ENCODE assay signal across 7 cellular contexts in the genomic region with DNA sequence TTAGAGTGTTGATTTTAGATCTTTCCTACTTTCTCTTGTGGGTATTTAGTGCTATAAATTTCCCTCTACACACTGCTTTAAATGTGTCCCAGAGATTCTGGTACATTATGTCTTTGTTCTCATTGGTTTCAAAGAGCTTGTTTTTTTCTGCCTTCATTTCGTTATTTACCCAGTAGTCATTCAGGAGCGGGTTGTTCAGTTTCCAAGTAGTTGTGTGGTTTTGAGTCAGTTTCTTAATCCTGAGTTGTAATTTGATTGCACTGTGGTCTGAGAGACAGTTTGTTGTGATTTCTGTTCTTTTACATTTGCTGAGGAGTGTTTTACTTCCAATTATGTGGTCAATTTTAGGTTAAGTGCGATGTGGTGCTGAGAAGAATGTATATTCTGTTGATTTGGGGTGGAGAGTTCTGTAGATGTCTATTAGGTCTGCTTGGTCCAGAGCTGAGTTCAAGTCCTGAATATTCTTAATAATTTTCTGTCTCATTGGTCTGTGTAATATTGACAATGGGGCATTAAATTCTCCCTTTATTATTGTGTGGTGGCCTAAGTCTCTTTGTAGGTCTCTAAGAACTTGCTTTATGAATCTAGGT.
A peak's percentile ranks its signal among the peaks of the same experiment; 100 is the strongest.
DNase-seq lines count a peak whose midpoint lies in the region; ATAC-seq and TF ChIP-seq lines count a peak whose summit lies in the region.
"Not testable (repeated sequence)": the region's sequence is repeated elsewhere in the genome, so short reads cannot be mapped to it uniquely, and the experiment has no call there.

No MANE protein-coding gene starts in this region.

- H3K4me1 Mint-ChIP-seq in T-helper 2 cell treated with Interferon-gamma antibody and Interleukin-4, amounts not matched to agents 5 μg/mL and 100 μg/mL, for 36 hours (ENCODE audit: low read depth), result peaks cover 36% of the 10 kb centered on the region
- H3K4me1 Mint-ChIP-seq in activated CD4-positive, alpha-beta memory T cell treated with anti-CD3 and anti-CD28 coated beads for 36 hours (ENCODE audit: low read depth), result peaks cover 31% of the 10 kb centered on the region
- H3K4me1 Mint-ChIP-seq in activated CD8-positive, alpha-beta memory T cell treated with anti-CD3 and anti-CD28 coated beads, Interleukin-2, amount 10 ng/mL, durations not matched to agents 7 days and 5 days, result peaks cover 44% of the 10 kb centered on the region
- H3K4me1 Mint-ChIP-seq in activated T-helper 17 cell treated with anti-CD3 and anti-CD28 coated beads, Interleukin-2, amount 50 U/mL, for 72 hours, result peaks cover 22% of the 10 kb centered on the region
- peaks cover 27 to 53% of the 10 kb centered on the region in 2 donors for H3K4me1 Mint-ChIP-seq in stimulated activated naive B cell treated with anti-CD40 and anti-IgM and Interleukin-4, amounts not matched to agents 10 μg/mL and 1 μg/mL and 100 μg/mL, for 72 hours

- POLR2A ChIA-PET in activated CD4-positive, alpha-beta memory T cell treated with anti-CD3 and anti-CD28 coated beads for 36 hours (lab: Charles Lee), result interaction anchor here (0.9 to 1.6 kb wide), 4 partner anchors 10 to 93 kb away, joined by 3 to 7 read pairs (median 3); no protein-coding TSS in a partner anchor

- not testable (repeated sequence) for H3K79me2 ChIP-seq in KMS-11 (ENCODE audit: insufficient read depth, low read depth)

- H3K4me2 ChIP-seq in KMS-11, result peak overlapping the region; percentile 58

- not testable (repeated sequence) for ATAC-seq in activated CD8-positive, alpha-beta memory T cell treated with anti-CD3 and anti-CD28 coated beads, Interleukin-2, amount 10 ng/mL, durations not matched to agents 7 days and 5 days; activated T-helper 17 cell treated with anti-CD3 and anti-CD28 coated beads, Interleukin-2, amount 50 U/mL, for 72 hours (replicated peaks); stimulated activated naive B cell treated with anti-CD40 and anti-IgM and Interleukin-4, amounts not matched to agents 10 μg/mL and 1 μg/mL and 100 μg/mL, for 72 hours (replicated peaks)

- CTCF ChIA-PET in activated CD4-positive, alpha-beta memory T cell treated with anti-CD3 and anti-CD28 coated beads for 36 hours (lab: Charles Lee), result interaction anchor here (2.0 kb wide), 1 partner anchor 14 kb away, joined by 9 read pairs; no protein-coding TSS in a partner anchor
- CTCF ChIA-PET in activated CD8-positive, alpha-beta memory T cell treated with anti-CD3 and anti-CD28 coated beads, Interleukin-2, amount 10 ng/mL, durations not matched to agents 7 days and 5 days (lab: Charles Lee), result interaction anchor here (0.9 to 1.1 kb wide), 2 partner anchors 10 to 73 kb away, joined by 3 read pairs; partner anchors contain the start of gene NFKBIZ

- H3K27me3 Mint-ChIP-seq in T-helper 2 cell treated with Interferon-gamma antibody and Interleukin-4, amounts not matched to agents 5 μg/mL and 100 μg/mL, for 36 hours (ENCODE audit: low read depth), result peaks cover 11% of the 10 kb centered on the region
- H3K27me3 Mint-ChIP-seq in activated CD4-positive, alpha-beta memory T cell treated with anti-CD3 and anti-CD28 coated beads for 36 hours; activated T-helper 17 cell treated with anti-CD3 and anti-CD28 coated beads, Interleukin-2, amount 50 U/mL, for 72 hours; stimulated activated naive B cell treated with anti-CD40 and anti-IgM and Interleukin-4, amounts not matched to agents 10 μg/mL and 1 μg/mL and 100 μg/mL, for 72 hours: not testable (repeated sequence)
- peaks cover 46% of the 10 kb centered on the region for H3K27me3 Mint-ChIP-seq in activated CD8-positive, alpha-beta memory T cell treated with anti-CD3 and anti-CD28 coated beads, Interleukin-2, amount 10 ng/mL, durations not matched to agents 7 days and 5 days

- peak overlapping the region; percentile 12 for H3K4me3 Mint-ChIP-seq in T-helper 2 cell treated with Interferon-gamma antibody and Interleukin-4, amounts not matched to agents 5 μg/mL and 100 μg/mL, for 36 hours
- H3K4me3 Mint-ChIP-seq in activated CD4-positive, alpha-beta memory T cell treated with anti-CD3 and anti-CD28 coated beads for 36 hours; activated CD8-positive, alpha-beta memory T cell treated with anti-CD3 and anti-CD28 coated beads, Interleukin-2, amount 10 ng/mL, durations not matched to agents 7 days and 5 days; stimulated activated naive B cell treated with anti-CD40 and anti-IgM and Interleukin-4, amounts not matched to agents 10 μg/mL and 1 μg/mL and 100 μg/mL, for 72 hours: not testable (repeated sequence)
- peak overlapping the region; percentile 58 for H3K4me3 Mint-ChIP-seq in activated T-helper 17 cell treated with anti-CD3 and anti-CD28 coated beads, Interleukin-2, amount 50 U/mL, for 72 hours

- H3K27ac ChIP-seq in KMS-11, result peak overlapping the region; percentile 20; the same call in 1 of the 2 replicates

- not testable (repeated sequence) for TF ChIP-seq CTCF in KMS-11 (conservative IDR thresholded peaks at IDR 0.05; ENCODE audit: low read depth, low read length)

- H3K36me3 ChIP-seq in KMS-11 (ENCODE audit: insufficient read depth), result not testable (repeated sequence)

- H2AFZ ChIP-seq in KMS-11 (ENCODE audit: low read depth), result not testable (repeated sequence)

- intact Hi-C loops in activated CD4-positive, alpha-beta memory T cell treated with anti-CD3 and anti-CD28 coated beads for 36 hours (cut with micrococcal nuclease), result loop anchor here (1.0 kb wide), 3 partner anchors 14 to 170 kb away; no protein-coding TSS in a partner anchor

- peak; percentile 18 for DNase-seq in T-helper 2 cell treated with Interferon-gamma antibody and Interleukin-4, amounts not matched to agents 5 μg/mL and 100 μg/mL, for 36 hours (ENCODE audit: low spot score)
- not testable (repeated sequence) for DNase-seq in activated CD4-positive, alpha-beta memory T cell treated with anti-CD3 and anti-CD28 coated beads for 36 hours; activated CD8-positive, alpha-beta memory T cell treated with anti-CD3 and anti-CD28 coated beads, Interleukin-2, amount 10 ng/mL, durations not matched to agents 7 days and 5 days; stimulated activated naive B cell treated with anti-CD40 and anti-IgM and Interleukin-4, amounts not matched to agents 10 μg/mL and 1 μg/mL and 100 μg/mL, for 72 hours
- peak; percentile 21 for DNase-seq in amniotic epithelial cell (ENCODE audit: low read depth)

- not testable (repeated sequence) for H3K4me3 ChIP-seq in KMS-11 (IDR thresholded peaks at IDR 0.05; ENCODE audit: insufficient read depth, low read depth, low read length)

- peaks cover 47% of the 10 kb centered on the region for H3K9me3 Mint-ChIP-seq in T-helper 2 cell treated with Interferon-gamma antibody and Interleukin-4, amounts not matched to agents 5 μg/mL and 100 μg/mL, for 36 hours
- peaks cover 11% of the 10 kb centered on the region for H3K9me3 Mint-ChIP-seq in activated CD4-positive, alpha-beta memory T cell treated with anti-CD3 and anti-CD28 coated beads for 36 hours
- H3K9me3 Mint-ChIP-seq in activated CD8-positive, alpha-beta memory T cell treated with anti-CD3 and anti-CD28 coated beads, Interleukin-2, amount 10 ng/mL, durations not matched to agents 7 days and 5 days (ENCODE audit: low read depth), result peaks cover 11% of the 10 kb centered on the region
- not testable (repeated sequence) for H3K9me3 Mint-ChIP-seq in activated T-helper 17 cell treated with anti-CD3 and anti-CD28 coated beads, Interleukin-2, amount 50 U/mL, for 72 hours
- peaks cover 15 to 22% of the 10 kb centered on the region in 2 donors for H3K9me3 Mint-ChIP-seq in stimulated activated naive B cell treated with anti-CD40 and anti-IgM and Interleukin-4, amounts not matched to agents 10 μg/mL and 1 μg/mL and 100 μg/mL, for 72 hours

- H3K36me3 Mint-ChIP-seq in T-helper 2 cell treated with Interferon-gamma antibody and Interleukin-4, amounts not matched to agents 5 μg/mL and 100 μg/mL, for 36 hours (ENCODE audit: low read depth), result peaks cover 36% of the 10 kb centered on the region
- not testable (repeated sequence) for H3K36me3 Mint-ChIP-seq in activated CD4-positive, alpha-beta memory T cell treated with anti-CD3 and anti-CD28 coated beads for 36 hours; activated T-helper 17 cell treated with anti-CD3 and anti-CD28 coated beads, Interleukin-2, amount 50 U/mL, for 72 hours (ENCODE audit: low read depth)
- peaks cover 56% of the 10 kb centered on the region for H3K36me3 Mint-ChIP-seq in activated CD8-positive, alpha-beta memory T cell treated with anti-CD3 and anti-CD28 coated beads, Interleukin-2, amount 10 ng/mL, durations not matched to agents 7 days and 5 days
- peaks cover 16 to 30% of the 10 kb centered on the region in 2 donors for H3K36me3 Mint-ChIP-seq in stimulated activated naive B cell treated with anti-CD40 and anti-IgM and Interleukin-4, amounts not matched to agents 10 μg/mL and 1 μg/mL and 100 μg/mL, for 72 hours

- not testable (repeated sequence) for H3K9ac ChIP-seq in KMS-11

- H3K27me3 ChIP-seq in KMS-11 (ENCODE audit: insufficient read depth, low read depth), result not testable (repeated sequence)

- H4K20me1 ChIP-seq in KMS-11 (ENCODE audit: insufficient read depth), result not testable (repeated sequence)

- H3K4me1 ChIP-seq in KMS-11 (ENCODE audit: low read depth, poor library complexity, severe bottlenecking), result peaks cover 24% of the 10 kb centered on the region

- peak overlapping the region; percentile 23 for H3K27ac Mint-ChIP-seq in T-helper 2 cell treated with Interferon-gamma antibody and Interleukin-4, amounts not matched to agents 5 μg/mL and 100 μg/mL, for 36 hours
- H3K27ac Mint-ChIP-seq in activated CD4-positive, alpha-beta memory T cell treated with anti-CD3 and anti-CD28 coated beads for 36 hours, result peak overlapping the region; percentile 40
- H3K27ac Mint-ChIP-seq in activated CD8-positive, alpha-beta memory T cell treated with anti-CD3 and anti-CD28 coated beads, Interleukin-2, amount 10 ng/mL, durations not matched to agents 7 days and 5 days, result peak overlapping the region; percentile 60
- peak overlapping the region; percentile 79 for H3K27ac Mint-ChIP-seq in activated T-helper 17 cell treated with anti-CD3 and anti-CD28 coated beads, Interleukin-2, amount 50 U/mL, for 72 hours
- peak overlapping the region; percentile 63 for H3K27ac Mint-ChIP-seq in stimulated activated naive B cell treated with anti-CD40 and anti-IgM and Interleukin-4, amounts not matched to agents 10 μg/mL and 1 μg/mL and 100 μg/mL, for 72 hours

Comparison
In these comparisons a context has a peak if more than half of its experiments do, and no peak if none do; other contexts are left out.
1. H3K27ac Mint-ChIP-seq: peak in every context shown above with its lines; median percentile 79 in activated T-helper 17 cell treated with anti-CD3 and anti-CD28 coated beads, Interleukin-2, amount 50 U/mL, for 72 hours; 63 in stimulated activated naive B cell treated with anti-CD40 and anti-IgM and Interleukin-4, amounts not matched to agents 10 μg/mL and 1 μg/mL and 100 μg/mL, for 72 hours; 60 in activated CD8-positive, alpha-beta memory T cell treated with anti-CD3 and anti-CD28 coated beads, Interleukin-2, amount 10 ng/mL, durations not matched to agents 7 days and 5 days; 40 in activated CD4-positive, alpha-beta memory T cell treated with anti-CD3 and anti-CD28 coated beads for 36 hours; 23 in T-helper 2 cell treated with Interferon-gamma antibody and Interleukin-4, amounts not matched to agents 5 μg/mL and 100 μg/mL, for 36 hours.